Comparison of ENCODE assay signal across 16 cellular contexts in genomic region chr12:122977655-122978392, GRCh38. TPM values are rescaled to one million over a fixed set of nuclear protein-coding genes. Genes with fewer than 3 reads are reported as not detected.
DNase-seq lines count a peak whose midpoint lies in the region; ATAC-seq lines count a peak whose summit lies in the region.
"Had no signal": no experiment of that assay in that cellular context is flagged by ENCODE, and none has a peak within 500 bp of the region (broad histone marks: within the 10 kb centered on the region; RNA-seq: fewer than 3 reads in every experiment).

No MANE protein-coding gene starts in this region.

- peak in 1 of 2 donors; percentile 9 for DNase-seq in stimulated activated naive CD8-positive, alpha-beta T cell treated with anti-CD3 and anti-CD28 coated beads, Interleukin-15, amount 100 ng/mL, for 72 hours
- DNase-seq in stimulated activated naive CD8-positive, alpha-beta T cell treated with anti-CD3 and anti-CD28 coated beads, Interleukin-15, Interleukin-2, amounts not matched to agents 100 U/mL and 50 U/mL, for 24 hours = no peak
- DNase-seq in T-helper 17 cell (no peak), naive B cell (no peak), hippocampal formation (lab: John Stamatoyannopoulos, UW) (no peak)
- DNase-seq: AML-193; amygdala; DMS153; effector memory CD4-positive, alpha-beta T cell; NCI-H1694; stimulated activated CD4-positive, alpha-beta T cell treated with anti-CD3 and anti-CD28 coated beads, Interleukin-2, amount 100 ng/mL, for 48 hours; substantia nigra had no signal

- no peaks in the 10 kb centered on the region for H3K9me3 Mint-ChIP-seq in stimulated activated naive CD8-positive, alpha-beta T cell treated with anti-CD3 and anti-CD28 coated beads, Interleukin-15, amount 100 ng/mL, for 72 hours
- H3K9me3 Mint-ChIP-seq in naive B cell = no peaks in the 10 kb centered on the region

- H3K4me1 Mint-ChIP-seq in stimulated activated naive CD8-positive, alpha-beta T cell treated with anti-CD3 and anti-CD28 coated beads, Interleukin-15, amount 100 ng/mL, for 72 hours = peaks cover 64% of the 10 kb centered on the region
- H3K4me1 Mint-ChIP-seq in T-helper 17 cell (peaks cover 31% of the 10 kb centered on the region), naive B cell (peaks cover 17 to 61% (median 43%) of the 10 kb centered on the region in 3 donors)

- H3K36me3 Mint-ChIP-seq in T-helper 17 cell (ENCODE audit: low read depth) (no peaks in the 10 kb centered on the region), naive B cell (no peaks in the 10 kb centered on the region)

- no peaks in the 10 kb centered on the region for H3K9me3 ChIP-seq in T-helper 17 cell (ENCODE audit: control insufficient read depth, low read length, poor library complexity, severe bottlenecking)

- no peak for ATAC-seq in stimulated activated naive CD8-positive, alpha-beta T cell treated with anti-CD3 and anti-CD28 coated beads, Interleukin-15, amount 100 ng/mL, for 72 hours
- ATAC-seq in stimulated activated naive CD8-positive, alpha-beta T cell treated with anti-CD3 and anti-CD28 coated beads, Interleukin-15, Interleukin-2, amounts not matched to agents 100 U/mL and 50 U/mL, for 24 hours = no peak
- no peak for ATAC-seq in T-helper 17 cell
- ATAC-seq in naive B cell (ENCODE audit: low read depth in 2 of 2) = no peak
- no peak for ATAC-seq in GM21447 (IDR thresholded peaks at IDR 0.05; ENCODE audit: unreplicated experiment)
- ATAC-seq in GM19395 (IDR thresholded peaks at IDR 0.05; ENCODE audit: unreplicated experiment) = no peak
- no peak for ATAC-seq in GM18520 (IDR thresholded peaks at IDR 0.05; ENCODE audit: unreplicated experiment)
- ATAC-seq: left lobe of liver had no signal

- peak overlapping the region; percentile 31 to 44 for H3K4me3 Mint-ChIP-seq in stimulated activated naive CD8-positive, alpha-beta T cell treated with anti-CD3 and anti-CD28 coated beads, Interleukin-15, amount 100 ng/mL, for 72 hours
- H3K4me3 Mint-ChIP-seq in T-helper 17 cell (peak overlapping the region; percentile 60), naive B cell (peak overlapping the region in 6 of 8 donors; percentile 35 to 99 (median 77))

- peak overlapping the region; percentile 19 to 84 for H3K27ac Mint-ChIP-seq in stimulated activated naive CD8-positive, alpha-beta T cell treated with anti-CD3 and anti-CD28 coated beads, Interleukin-15, amount 100 ng/mL, for 72 hours
- H3K27ac Mint-ChIP-seq in T-helper 17 cell (no peak overlapping the region), naive B cell (peak overlapping the region in 1 of 6 donors; percentile 69)

- no peaks in the 10 kb centered on the region for H3K27me3 Mint-ChIP-seq in stimulated activated naive CD8-positive, alpha-beta T cell treated with anti-CD3 and anti-CD28 coated beads, Interleukin-15, amount 100 ng/mL, for 72 hours
- H3K27me3 Mint-ChIP-seq in T-helper 17 cell (no peaks in the 10 kb centered on the region), naive B cell (no peaks in the 10 kb centered on the region)

RNA-seq across cellular contexts. Expression of gene ARL6IP4, which starts 2.7 kb away (rescaled TPM):
- 100 to 1,000 TPM; 109 to 131 TPM for total RNA-seq in T-helper 17 cell
- 100 to 1,000 TPM; 132 to 202 (median 187) TPM for polyA plus RNA-seq in naive B cell (ENCODE audit: low read depth in 6 of 6)

RNA-seq across cellular contexts. Expression of gene OGFOD2, which starts 2.8 kb away (rescaled TPM):
- 10 to 100 TPM; 17.9 to 20.3 TPM for total RNA-seq in T-helper 17 cell
- polyA plus RNA-seq in naive B cell (ENCODE audit: low read depth in 6 of 6) = 10 to 100 TPM in 5 of 6 donors, 1 to 10 TPM in 1; 9.4 to 20.4 (median 14.2) TPM

RNA-seq across cellular contexts. Expression of gene ABCB9, which starts 11.6 kb away (rescaled TPM):
- 1 to 10 TPM; 4.1 to 6.1 TPM for total RNA-seq in T-helper 17 cell
- under 1 TPM in 5 of 6 donors, not detected in 1; 0.18 to 0.59 (median 0.31) TPM for polyA plus RNA-seq in naive B cell (ENCODE audit: low read depth in 6 of 6)
